ENCODE assay signal across 8 cellular contexts in the genomic region with DNA sequence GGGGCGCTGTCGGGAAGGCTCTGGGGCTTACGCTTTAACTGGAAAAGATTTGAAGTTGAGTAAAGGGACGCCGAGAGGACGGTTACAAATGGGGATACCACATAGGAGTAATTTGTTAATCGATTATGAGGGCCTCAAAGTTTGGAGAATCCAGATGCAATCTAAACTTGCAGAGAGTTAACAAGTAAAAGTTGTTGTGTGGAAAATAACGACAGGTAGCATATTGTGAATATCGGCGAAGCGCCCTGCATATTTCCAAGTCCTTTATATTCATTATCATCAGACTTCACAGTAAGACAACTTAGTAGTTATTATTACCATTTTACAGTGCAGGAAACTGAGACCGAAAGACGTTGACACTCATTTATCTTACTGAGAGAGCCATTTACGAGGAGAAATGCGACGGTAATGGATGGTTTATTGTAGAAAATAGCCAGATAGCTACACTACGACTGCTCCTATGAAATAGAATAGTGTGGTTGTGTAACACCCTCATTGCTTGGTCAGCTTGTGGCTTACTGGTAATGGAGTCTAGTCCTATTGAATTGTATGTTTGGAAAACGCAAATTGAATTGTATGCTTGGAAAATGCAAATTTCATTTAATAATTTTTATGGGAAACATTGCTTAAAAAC. TPM values are rescaled to one million over a fixed set of nuclear protein-coding genes. Genes with fewer than 3 reads are reported as not detected.
DNase-seq lines count a peak whose midpoint lies in the region; ATAC-seq and TF ChIP-seq lines count a peak whose summit lies in the region.

No MANE protein-coding gene starts in this region.

- H3K36me3 ChIP-seq in MG63 (no peaks in the 10 kb centered on the region), mammary epithelial cell (ENCODE audit: insufficient read depth, low read length) (no peaks in the 10 kb centered on the region), aorta (ENCODE audit: control insufficient read depth in 1 of 2, insufficient read depth in 2 of 2, low read length in 1 of 2) (no peaks in the 10 kb centered on the region)

- CTCF ChIA-PET in mammary epithelial cell (lab: Charles Lee; ENCODE audit: low non-redundant PET): interaction anchor here (0.6 kb wide), 2 partner anchors 13 to 136 kb away, joined by 3 to 5 read pairs; no protein-coding TSS in a partner anchor

- TF ChIP-seq CTCF in mammary epithelial cell (conservative IDR thresholded peaks at IDR 0.05 in 1 of 2, IDR thresholded peaks at IDR 0.05 in 1 of 2; ENCODE audit: extremely low read depth in 1 of 2, insufficient read depth in 1 of 2, low read depth in 1 of 2, low read length in 2 of 2): no peak

- intact Hi-C loops in mammary epithelial cell (cut with micrococcal nuclease) (loop anchor here (2.0 kb wide), 2 partner anchors 105 to 149 kb away; no protein-coding TSS in a partner anchor), aorta (cut with DNase I) (loop anchor here in 1 of 2 donors (2.0 to 10.0 kb wide), 2 partner anchors 107 to 147 kb away; a partner anchor contains a TSS)

- H3K27me3 ChIP-seq in MG63 (no peaks in the 10 kb centered on the region), mammary epithelial cell (ENCODE audit: insufficient read depth, low read length) (no peaks in the 10 kb centered on the region), aorta (ENCODE audit: control insufficient read depth in 1 of 2, insufficient read depth in 2 of 2, low read length in 1 of 2) (no peaks in the 10 kb centered on the region)

- peak; percentile 43 for DNase-seq in G401 (ENCODE audit: low spot score)
- no peak for DNase-seq in MG63
- peak; percentile 54 for DNase-seq in mammary epithelial cell
- peak; percentile 28 to 40 for DNase-seq in lung microvascular endothelial cell (ENCODE audit: low read depth in 2 of 2)
- DNase-seq in aorta: no peak
- no peak for DNase-seq in NCI-H226

- H2AFZ ChIP-seq in mammary epithelial cell (ENCODE audit: low read depth, low read length): peak overlapping the region; percentile 99

- H3K27ac ChIP-seq in mammary epithelial cell (ENCODE audit: insufficient read depth, low read depth, low read length) (peak overlapping the region; percentile 87), aorta (ENCODE audit: low read depth in 1 of 2, low read length in 2 of 2) (peak overlapping the region; percentile 1 to 72)

- H3K4me3 ChIP-seq in MG63 (peak overlapping the region; percentile 93), mammary epithelial cell (replicated peaks in 1 of 3; ENCODE audit: insufficient read depth in 1 of 3, low read depth in 2 of 3, low read length in 3 of 3) (peak overlapping the region; percentile 95 to 97 (median 96)), aorta (ENCODE audit: low read length in 2 of 2) (peak overlapping the region; percentile 64 to 73)

- 0% methylated on average over 18 of the region's 18 CpGs for WGBS in mammary epithelial cell (ENCODE audit: low coverage, missing lambda C conversion rate)
- WGBS in aorta, 2 donors: 1 to 2% methylated on average over 18 of the region's 18 CpGs

- no peaks in the 10 kb centered on the region for H4K20me1 ChIP-seq in mammary epithelial cell (ENCODE audit: insufficient read depth, low read length)

- dilution Hi-C loops in mammary epithelial cell (cut with HindIII; ENCODE audit: low sequenced_read_pairs): no loop called here

- in situ Hi-C loops in G401 (cut with HindIII; ENCODE audit: low sequenced_read_pairs) (no loop called here), mammary epithelial cell (cut with MboI; ENCODE audit: low sequenced_read_pairs in 2 of 2) (no loop called here)

- H3K4me1 ChIP-seq in mammary epithelial cell (ENCODE audit: insufficient read depth, low read length) (peaks cover 19% of the 10 kb centered on the region), aorta (ENCODE audit: control insufficient read depth in 1 of 2, insufficient read depth in 2 of 2, low read length in 2 of 2) (peaks cover 2 to 17% of the 10 kb centered on the region in 2 donors)

- peak overlapping the region; percentile 84 for H3K4me2 ChIP-seq in mammary epithelial cell (ENCODE audit: insufficient read depth, low read depth, low read length)

- TSS peak; percentile 26 for BruUV-seq in mammary epithelial cell (replicated peaks; lab: Mats Ljungman, UMichigan)

- H3K9me3 ChIP-seq in MG63 (no peaks in the 10 kb centered on the region), mammary epithelial cell (replicated peaks; ENCODE audit: insufficient read depth, low read length) (no peaks in the 10 kb centered on the region), aorta (ENCODE audit: control insufficient read depth, low read length) (no peaks in the 10 kb centered on the region)

- ATAC-seq in aorta (ENCODE audit: low FRiP score): no peak
- ATAC-seq in HG03565 (IDR thresholded peaks at IDR 0.05; ENCODE audit: unreplicated experiment): no peak
- no peak for ATAC-seq in HG03469 (IDR thresholded peaks at IDR 0.05; ENCODE audit: unreplicated experiment)

- peak overlapping the region; percentile 94 for H3K9ac ChIP-seq in mammary epithelial cell (ENCODE audit: insufficient read depth, low read length)

- H3K79me2 ChIP-seq in mammary epithelial cell (ENCODE audit: insufficient read depth, low read length): peaks cover 57% of the 10 kb centered on the region

RNA-seq across cellular contexts. Expression of a gene that starts 0.7 kb away (rescaled TPM):
- total RNA-seq in G401 (2014; rRNA removed; shearing (Covaris generic)): 24.0 TPM in 2 replicates
- total RNA-seq in MG63 (2014; rRNA removed; shearing (Covaris generic); ENCODE audit: low replicate concordance): 15.8 and 25.5 TPM in 2 replicates
- total RNA-seq in mammary epithelial cell (10 to 100 TPM; 26.3 to 35.0 TPM), lung microvascular endothelial cell (21.6 and 23.3 TPM in 2 replicates), aorta (10 to 100 TPM; 22.2 to 22.5 TPM)
- polyA plus RNA-seq in mammary epithelial cell (25.1 TPM), aorta (10 to 100 TPM; 18.8 to 22.3 TPM)
- polyA minus RNA-seq in mammary epithelial cell: 51.8 TPM

RNA-seq across cellular contexts. Expression of a gene that starts 12.3 kb away (rescaled TPM):
- total RNA-seq in G401 (2014; rRNA removed; shearing (Covaris generic)): not detected in 2 replicates
- not detected in 2 replicates for total RNA-seq in MG63 (2014; rRNA removed; shearing (Covaris generic); ENCODE audit: low replicate concordance)
- total RNA-seq in mammary epithelial cell (1 to 10 TPM; 2.3 to 2.7 TPM), lung microvascular endothelial cell (not detected in 2 replicates), aorta (not detected)
- polyA plus RNA-seq in mammary epithelial cell (5.3 TPM), aorta (1 to 10 TPM in 1 of 2 donors, not detected in 1; 5.0 TPM)
- polyA minus RNA-seq in mammary epithelial cell: 4.4 TPM

Comparison
In these comparisons a context has a peak if more than half of its experiments do, and no peak if none do; other contexts are left out.
1. DNase-seq: peak in G401 (single experiment), mammary epithelial cell (single experiment) and lung microvascular endothelial cell (2 of 2); none in MG63 (single experiment), aorta (0 of 2) and NCI-H226 (single experiment).
2. Peak in every context shown above with its lines, with median percentiles within 50 percentile points of each other: H3K4me3 ChIP-seq.